Comparison of ENCODE assay signal across 23 cellular contexts in the genomic region with DNA sequence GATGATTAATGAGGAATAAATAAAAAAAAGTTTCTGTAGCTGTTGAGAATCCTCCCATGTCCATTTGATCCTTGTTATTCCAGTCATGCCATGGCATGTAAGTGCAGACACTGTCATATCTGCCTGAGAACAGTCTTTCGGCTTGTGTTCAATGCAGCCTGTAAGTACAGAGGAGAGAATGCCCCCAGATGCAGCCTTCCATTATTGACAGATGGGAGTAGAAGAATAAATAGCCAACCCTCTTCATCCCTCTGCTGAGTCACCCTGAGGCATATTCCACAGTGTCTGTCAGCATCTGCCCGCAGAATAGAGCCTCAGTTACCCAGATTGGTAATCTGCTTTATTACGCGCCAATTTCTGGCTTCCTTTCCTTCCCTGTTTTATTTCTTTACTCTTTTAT.
"Had no signal": no experiment of that assay in that cellular context is flagged by ENCODE, and none has a peak within 500 bp of the region (broad histone marks: within the 10 kb centered on the region; RNA-seq: fewer than 3 reads in every experiment).

No MANE protein-coding gene starts in this region.

- H3K9me3 ChIP-seq: heart left ventricle, vagina had no signal

- H3K36me3 ChIP-seq: heart left ventricle, vagina had no signal

- H3K27ac ChIP-seq: epithelial cell of prostate, heart left ventricle, parathyroid adenoma, vagina had no signal

- DNase-seq: activated CD4-positive, alpha-beta T cell treated with anti-CD3 and anti-CD28 coated beads for 48 hours; activated CD4-positive, CD25-positive, alpha-beta regulatory T cell; activated CD8-positive, alpha-beta T cell treated with anti-CD3 and anti-CD28 coated beads for 36 hours; activated naive CD4-positive, alpha-beta T cell; activated naive CD8-positive, alpha-beta T cell treated with anti-CD3 and anti-CD28 coated beads for 36 hours; activated T-cell treated with anti-CD3 and anti-CD28 coated beads, Interleukin-2, amount 50 U/mL, for 1 hour; amniotic stem cell; foreskin fibroblast; heart left ventricle; kidney glomerular epithelial cell; left ventricle myocardium superior; naive thymus-derived CD4-positive, alpha-beta T cell; stimulated activated CD4-positive, alpha-beta T cell treated with anti-CD3 and anti-CD28 coated beads, Interleukin-4, amount 100 ng/mL, for 1 hour; stimulated activated naive CD8-positive, alpha-beta T cell treated with anti-CD3 and anti-CD28 coated beads, Interleukin-15, amount 100 ng/mL, for 72 hours; T1000; trophoblast cell had no signal

- H3K9ac ChIP-seq: parathyroid adenoma had no signal

- H3K4me1 ChIP-seq: parathyroid adenoma, vagina had no signal

- H3K4me3 ChIP-seq: heart left ventricle, smooth muscle cell, vagina had no signal

- H3K9me3 Mint-ChIP-seq: activated naive CD8-positive, alpha-beta T cell treated with anti-CD3 and anti-CD28 coated beads for 36 hours had no signal

- H2AFZ ChIP-seq: parathyroid adenoma had no signal

- H3K4me1 Mint-ChIP-seq: activated naive CD8-positive, alpha-beta T cell treated with anti-CD3 and anti-CD28 coated beads for 36 hours; activated T-helper 17 cell treated with anti-CD3 and anti-CD28 coated beads, Interleukin-2, amount 50 U/mL, for 72 hours; memory B cell; naive thymus-derived CD4-positive, alpha-beta T cell; stimulated activated naive CD8-positive, alpha-beta T cell treated with anti-CD3 and anti-CD28 coated beads, Interleukin-15, amount 100 ng/mL, for 72 hours had no signal

- H3K4me3 Mint-ChIP-seq: activated CD8-positive, alpha-beta T cell treated with anti-CD3 and anti-CD28 coated beads for 36 hours; activated naive CD8-positive, alpha-beta T cell treated with anti-CD3 and anti-CD28 coated beads for 36 hours; activated T-helper 17 cell treated with anti-CD3 and anti-CD28 coated beads, Interleukin-2, amount 50 U/mL, for 72 hours; memory B cell; naive thymus-derived CD4-positive, alpha-beta T cell; stimulated activated naive CD8-positive, alpha-beta T cell treated with anti-CD3 and anti-CD28 coated beads, Interleukin-15, amount 100 ng/mL, for 72 hours had no signal

- H3K4me2 ChIP-seq: smooth muscle cell had no signal

- H3K27me3 Mint-ChIP-seq: activated CD8-positive, alpha-beta T cell treated with anti-CD3 and anti-CD28 coated beads for 36 hours; activated naive CD8-positive, alpha-beta T cell treated with anti-CD3 and anti-CD28 coated beads for 36 hours; activated T-helper 17 cell treated with anti-CD3 and anti-CD28 coated beads, Interleukin-2, amount 50 U/mL, for 72 hours; memory B cell; naive thymus-derived CD4-positive, alpha-beta T cell; stimulated activated naive CD8-positive, alpha-beta T cell treated with anti-CD3 and anti-CD28 coated beads, Interleukin-15, amount 100 ng/mL, for 72 hours had no signal

- H3K27me3 ChIP-seq: heart left ventricle, vagina had no signal

- H3K79me2 ChIP-seq: parathyroid adenoma had no signal

- H3K27ac Mint-ChIP-seq: activated CD8-positive, alpha-beta T cell treated with anti-CD3 and anti-CD28 coated beads for 36 hours; activated naive CD8-positive, alpha-beta T cell treated with anti-CD3 and anti-CD28 coated beads for 36 hours; activated T-helper 17 cell treated with anti-CD3 and anti-CD28 coated beads, Interleukin-2, amount 50 U/mL, for 72 hours; memory B cell; naive thymus-derived CD4-positive, alpha-beta T cell; stimulated activated naive CD8-positive, alpha-beta T cell treated with anti-CD3 and anti-CD28 coated beads, Interleukin-15, amount 100 ng/mL, for 72 hours had no signal

- ATAC-seq: activated CD8-positive, alpha-beta T cell treated with anti-CD3 and anti-CD28 coated beads for 36 hours; activated T-helper 17 cell treated with anti-CD3 and anti-CD28 coated beads, Interleukin-2, amount 50 U/mL, for 72 hours; heart left ventricle; left ventricle myocardium superior; naive thymus-derived CD4-positive, alpha-beta T cell; sciatic nerve; stimulated activated naive CD8-positive, alpha-beta T cell treated with anti-CD3 and anti-CD28 coated beads, Interleukin-15, amount 100 ng/mL, for 72 hours had no signal

- H3K36me3 Mint-ChIP-seq: activated naive CD8-positive, alpha-beta T cell treated with anti-CD3 and anti-CD28 coated beads for 36 hours; memory B cell; naive thymus-derived CD4-positive, alpha-beta T cell had no signal
